In genomic region chr19:8357007-8357521, GRCh38 we compare ENCODE assay signal across 2 cellular contexts.
A peak's percentile ranks its signal among the peaks of the same experiment; 100 is the strongest.
TF ChIP-seq lines count a peak whose summit lies in the region.

No MANE protein-coding gene starts in this region.

TF ChIP-seq in IMR-90, 13 proteins besides CTCF, POLR2A, EP300 and RAD21:
- TF ChIP-seq MAFK (IDR thresholded peaks at IDR 0.05; ENCODE audit: low read depth, low read length) (no peak), FOS (IDR thresholded peaks at IDR 0.05; ENCODE audit: low read depth, low read length) (no peak), NFE2L2 (IDR thresholded peaks at IDR 0.05; ENCODE audit: low read depth, low read length) (no peak), RCOR1 (IDR thresholded peaks at IDR 0.05; ENCODE audit: insufficient replicate concordance, low read length) (no peak), CEBPB (IDR thresholded peaks at IDR 0.05; ENCODE audit: low read depth, low read length) (no peak)

TF ChIP-seq in endothelial cell of umbilical vein, 7 proteins besides CTCF, POLR2A, EP300 and RAD21:
- TF ChIP-seq EZH2 (IDR thresholded peaks at IDR 0.05; ENCODE audit: borderline replicate concordance, low read depth, low read length, severe bottlenecking) (no peak), GATA2 (IDR thresholded peaks at IDR 0.05; ENCODE audit: insufficient read depth, insufficient read length, low read depth, low read length) (peak; percentile 41)
